In genomic region chr2:189726849-189727248, GRCh38 we compare ENCODE assay signal across 21 cellular contexts. TPM values are rescaled to one million over a fixed set of nuclear protein-coding genes. Genes with fewer than 3 reads are reported as not detected.
DNase-seq lines count a peak whose midpoint lies in the region; ATAC-seq, FAIRE-seq and TF ChIP-seq lines count a peak whose summit lies in the region.
"Had no signal": no experiment of that assay in that cellular context is flagged by ENCODE, and none has a peak within 500 bp of the region (broad histone marks: within the 10 kb centered on the region; RNA-seq: fewer than 3 reads in every experiment).

No MANE protein-coding gene starts in this region.

- H3K4me2 ChIP-seq in A549 (no peak overlapping the region), IMR-90 (ENCODE audit: low read depth, low read length) (no peak overlapping the region), K562 (ENCODE audit: insufficient read depth, low read length) (no peak overlapping the region), neuronal stem cell (ENCODE audit: insufficient read depth, low read length, poor library complexity, severe bottlenecking) (no peak overlapping the region)
- H3K4me2 ChIP-seq: BLaER1 had no signal

- no peak overlapping the region for H3K4me3 ChIP-seq in A549
- H3K4me3 ChIP-seq in IMR-90 (ENCODE audit: insufficient read depth, low read depth, low read length), result no peak overlapping the region
- no peak overlapping the region for H3K4me3 ChIP-seq in K562
- no peak overlapping the region for H3K4me3 ChIP-seq in neuronal stem cell (ENCODE audit: low read length in 2 of 2)
- H3K4me3 ChIP-seq: BLaER1, GM12878, GM23248 had no signal

- DNase-seq in A549 (ENCODE audit: low read depth in 1 of 2, low spot score in 1 of 2) (no peak), IMR-90 (no peak), K562 (ENCODE audit: extremely low read depth in 1 of 4, low spot score in 3 of 4) (no peak), SKM-1 (lab: John Stamatoyannopoulos, UW; ENCODE audit: unreplicated experiment) (no peak), neuronal stem cell (ENCODE audit: low spot score) (no peak), T-helper 17 cell (no peak)
- DNase-seq: 8988T; Caco-2; CD4-positive, CD25-positive, alpha-beta regulatory T cell; CD8-positive, alpha-beta T cell; DMS153; DND-41; GDM1; GM23248; H7; HCEC 1CT had no signal

- no peak overlapping the region for H2BK12ac ChIP-seq in neuronal stem cell (ENCODE audit: low read length)

- no peak overlapping the region for H2BK20ac ChIP-seq in IMR-90 (ENCODE audit: low read depth, low read length)

- TF ChIP-seq POLR2A in A549 (IDR thresholded peaks at IDR 0.05; ENCODE audit: low read length) (no peak), IMR-90 (IDR thresholded peaks at IDR 0.05; ENCODE audit: low read depth, low read length) (no peak), K562 (conservative IDR thresholded peaks at IDR 0.05) (no peak)

- TF ChIP-seq EP300 in A549 (IDR thresholded peaks at IDR 0.05) (no peak), K562 (IDR thresholded peaks at IDR 0.05; ENCODE audit: low read length) (no peak)

- H3K9me1 ChIP-seq in IMR-90 (ENCODE audit: insufficient read depth, low read length), result 0 out of 2 replicates have a peak, but pooled peaks cover 3% of the 10 kb centered on the region
- no peaks in the 10 kb centered on the region for H3K9me1 ChIP-seq in K562 (ENCODE audit: control insufficient read depth, insufficient read depth, low read length)

- H3K4me3 Mint-ChIP-seq in T-helper 17 cell, result no peak overlapping the region
- H3K4me3 Mint-ChIP-seq: B cell; CD4-positive, CD25-positive, alpha-beta regulatory T cell; CD8-positive, alpha-beta T cell had no signal

- no peaks in the 10 kb centered on the region for H3K79me2 ChIP-seq in K562 (ENCODE audit: control insufficient read depth, insufficient read depth, low read length)

- H4K8ac ChIP-seq in IMR-90 (ENCODE audit: low read depth in 2 of 2, low read length in 2 of 2), result no peak overlapping the region
- no peak overlapping the region for H4K8ac ChIP-seq in neuronal stem cell (ENCODE audit: low read depth, low read length)

- H2AFZ ChIP-seq in IMR-90 (replicated peaks; ENCODE audit: low read length, poor library complexity) (no peak overlapping the region), K562 (ENCODE audit: low read depth, low read length) (no peak overlapping the region), neuronal stem cell (ENCODE audit: low read length) (no peak overlapping the region)
- H2AFZ ChIP-seq: GM23248 had no signal

- H2BK5ac ChIP-seq in IMR-90 (ENCODE audit: low read depth, low read length, poor library complexity, severe bottlenecking), result no peak overlapping the region
- no peak overlapping the region for H2BK5ac ChIP-seq in neuronal stem cell (ENCODE audit: low read length)

- H3K14ac ChIP-seq in IMR-90 (replicated peaks; ENCODE audit: low read depth, low read length), result no peak overlapping the region
- no peak overlapping the region for H3K14ac ChIP-seq in neuronal stem cell (ENCODE audit: low read length)

- no peak overlapping the region for H3K56ac ChIP-seq in IMR-90 (ENCODE audit: extremely low read depth, insufficient read depth, low read length)

- no peak overlapping the region for H3K27ac Mint-ChIP-seq in T-helper 17 cell
- H3K27ac Mint-ChIP-seq: B cell; CD4-positive, CD25-positive, alpha-beta regulatory T cell; CD8-positive, alpha-beta T cell had no signal

- H4K20me1 ChIP-seq in IMR-90 (ENCODE audit: insufficient read depth, low read length) (no peaks in the 10 kb centered on the region), K562 (replicated peaks; ENCODE audit: control insufficient read depth, insufficient read depth, low read length) (no peaks in the 10 kb centered on the region)
- H4K20me1 ChIP-seq: BLaER1 had no signal

- H2AK5ac ChIP-seq in IMR-90 (ENCODE audit: low read depth, low read length), result no peak overlapping the region
- H2AK5ac ChIP-seq in neuronal stem cell (ENCODE audit: low read depth, low read length), result no peak overlapping the region

- H3K9ac ChIP-seq in IMR-90 (ENCODE audit: low read depth, low read length), result no peak overlapping the region
- no peak overlapping the region for H3K9ac ChIP-seq in K562 (ENCODE audit: insufficient read depth in 1 of 2, low read depth in 2 of 2, low read length in 2 of 2)
- no peak overlapping the region for H3K9ac ChIP-seq in neuronal stem cell (ENCODE audit: low read depth, low read length, poor library complexity)
- H3K9ac ChIP-seq: BLaER1, GM23248 had no signal

- H3K36me3 ChIP-seq in IMR-90 (ENCODE audit: control insufficient read depth, insufficient read depth, low read length), result 0 out of 2 replicates have a peak, but pooled peaks cover 2% of the 10 kb centered on the region
- no peaks in the 10 kb centered on the region for H3K36me3 ChIP-seq in K562 (ENCODE audit: control insufficient read depth, insufficient read depth, low read length)
- no peaks in the 10 kb centered on the region for H3K36me3 ChIP-seq in neuronal stem cell (replicated peaks in 1 of 2; ENCODE audit: control insufficient read depth in 2 of 2, insufficient read depth in 2 of 2, low read length in 2 of 2)
- H3K36me3 ChIP-seq: BLaER1 had no signal

- H3K23ac ChIP-seq in IMR-90 (ENCODE audit: low read depth, low read length) (no peak overlapping the region), neuronal stem cell (ENCODE audit: low read depth, low read length, poor library complexity) (no peak overlapping the region)

- H3K18ac ChIP-seq in IMR-90 (ENCODE audit: low read depth, low read length) (no peak overlapping the region), neuronal stem cell (ENCODE audit: low read length) (no peak overlapping the region)

- H3K9me3 ChIP-seq in A549, result no peaks in the 10 kb centered on the region
- H3K9me3 ChIP-seq in IMR-90 (ENCODE audit: control insufficient read depth, insufficient read depth, low read length), result no peaks in the 10 kb centered on the region
- no peaks in the 10 kb centered on the region for H3K9me3 ChIP-seq in K562 (replicated peaks; ENCODE audit: control insufficient read depth, insufficient read depth, low read depth, low read length)
- H3K9me3 ChIP-seq in neuronal stem cell (replicated peaks in 1 of 2; ENCODE audit: control insufficient read depth in 2 of 2, insufficient read depth in 1 of 2, low read depth in 1 of 2, low read length in 2 of 2), result no peaks in the 10 kb centered on the region
- no peaks in the 10 kb centered on the region for H3K9me3 ChIP-seq in T-helper 17 cell (ENCODE audit: control insufficient read depth, low read length, poor library complexity, severe bottlenecking)
- H3K9me3 ChIP-seq: BLaER1, Caco-2 had no signal

- no peak overlapping the region for H2BK15ac ChIP-seq in IMR-90 (ENCODE audit: low read depth, low read length)
- H2BK15ac ChIP-seq in neuronal stem cell (ENCODE audit: low read length), result no peak overlapping the region

- H3K27me3 ChIP-seq in IMR-90 (ENCODE audit: control insufficient read depth, insufficient read depth, low read length), result no peaks in the 10 kb centered on the region
- no peaks in the 10 kb centered on the region for H3K27me3 ChIP-seq in K562 (ENCODE audit: control insufficient read depth in 2 of 2, insufficient read depth in 2 of 2, low read length in 2 of 2)
- no peaks in the 10 kb centered on the region for H3K27me3 ChIP-seq in neuronal stem cell (ENCODE audit: control insufficient read depth in 3 of 3, insufficient read depth in 3 of 3, low read depth in 1 of 3, low read length in 3 of 3)
- H3K27me3 ChIP-seq: BLaER1 had no signal

- H4K91ac ChIP-seq in IMR-90 (ENCODE audit: insufficient read depth, low read depth, low read length) (no peak overlapping the region), neuronal stem cell (ENCODE audit: low read depth, low read length, poor library complexity) (no peak overlapping the region)

- no peaks in the 10 kb centered on the region for H3K79me1 ChIP-seq in IMR-90 (ENCODE audit: low read depth in 1 of 2, low read length in 2 of 2)
- H3K79me1 ChIP-seq in neuronal stem cell (ENCODE audit: low read depth, low read length), result no peaks in the 10 kb centered on the region

- in situ Hi-C loops in IMR-90 (cut with MboI; ENCODE audit: low sequenced_read_pairs), result no loop called here
- in situ Hi-C loops in K562 (cut with MboI), result no loop called here

- H3K27ac ChIP-seq in A549, result no peak overlapping the region
- H3K27ac ChIP-seq in IMR-90 (ENCODE audit: insufficient read depth, low read length), result no peak overlapping the region
- H3K27ac ChIP-seq in K562 (ENCODE audit: extremely low read depth, low read depth, low read length), result no peak overlapping the region
- no peak overlapping the region for H3K27ac ChIP-seq in neuronal stem cell (replicated peaks; ENCODE audit: low read length)
- H3K27ac ChIP-seq: BLaER1, C4-2B, GM23248 had no signal

- intact Hi-C loops in IMR-90 (cut with micrococcal nuclease), result no loop called here
- intact Hi-C loops in K562 (cut with micrococcal nuclease), result no loop called here

- BruUV-seq in IMR-90 (replicated peaks; lab: Mats Ljungman, UMichigan) (no TSS peak), K562 (replicated peaks; lab: Mats Ljungman, UMichigan) (no TSS peak)

- TF ChIP-seq RAD21 in A549 (conservative IDR thresholded peaks at IDR 0.05 in 1 of 2, IDR thresholded peaks at IDR 0.05 in 1 of 2) (no peak), IMR-90 (IDR thresholded peaks at IDR 0.05; ENCODE audit: low read length) (no peak), K562 (CRISPR knock-in tag; conservative IDR thresholded peaks at IDR 0.05 in 1 of 2, IDR thresholded peaks at IDR 0.05 in 1 of 2) (no peak)

- TF ChIP-seq CTCF in A549 (IDR thresholded peaks at IDR 0.05) (no peak), IMR-90 (conservative IDR thresholded peaks at IDR 0.05; ENCODE audit: low read depth, low read length) (no peak), K562 (IDR thresholded peaks at IDR 0.05 in 2 of 3, conservative IDR thresholded peaks at IDR 0.05 in 1 of 3; ENCODE audit: insufficient read depth in 2 of 3, low read depth in 1 of 3, low read length in 3 of 3) (no peak)

- H3K4me1 Mint-ChIP-seq in T-helper 17 cell, result no peaks in the 10 kb centered on the region
- H3K4me1 Mint-ChIP-seq: B cell; CD4-positive, CD25-positive, alpha-beta regulatory T cell had no signal

- H3K4me1 ChIP-seq in A549 (no peaks in the 10 kb centered on the region), IMR-90 (ENCODE audit: control insufficient read depth, insufficient read depth, low read length) (0 out of 2 replicates have a peak, but pooled peaks cover 2% of the 10 kb centered on the region), K562 (replicated peaks in 1 of 2; ENCODE audit: control insufficient read depth in 2 of 2, insufficient read depth in 2 of 2, low read length in 2 of 2) (no peaks in the 10 kb centered on the region), neuronal stem cell (ENCODE audit: control insufficient read depth in 2 of 2, insufficient read depth in 1 of 2, low read depth in 1 of 2, low read length in 2 of 2) (no peaks in the 10 kb centered on the region)
- H3K4me1 ChIP-seq: BLaER1, Caco-2 had no signal

- H3K36me3 Mint-ChIP-seq in T-helper 17 cell (ENCODE audit: low read depth), result no peaks in the 10 kb centered on the region

- CTCF ChIA-PET in A549 (lab: Yijun Ruan, JAX), result interaction anchor here (0.9 kb wide), 1 partner anchor 68 kb away, joined by 4 read pairs; no protein-coding TSS in a partner anchor
- CTCF ChIA-PET in IMR-90 (lab: Yijun Ruan, JAX), result no interaction called here
- CTCF ChIA-PET in K562 (lab: Yijun Ruan, JAX; ENCODE audit: low intra/inter-chr PET ratio), result no interaction called here

- dilution Hi-C loops in IMR-90 (cut with HindIII; ENCODE audit: low sequenced_read_pairs, unreplicated experiment), result no loop called here

- H3K4ac ChIP-seq in IMR-90 (ENCODE audit: low read depth, low read length) (no peak overlapping the region), neuronal stem cell (ENCODE audit: low read length) (no peak overlapping the region)

- H4K5ac ChIP-seq in IMR-90 (ENCODE audit: low read depth, low read length), result no peak overlapping the region

- FAIRE-seq in A549 (lab: Jason Lieb, UNC), result no peak
- no peak for FAIRE-seq in K562 (lab: Jason Lieb, UNC)
- FAIRE-seq: GM12878, H1 had no signal

- ATAC-seq in A549, result no peak
- no peak for ATAC-seq in IMR-90 (ENCODE audit: low read depth)
- ATAC-seq in K562, result no peak
- ATAC-seq in T-helper 17 cell, result no peak
- ATAC-seq: CD8-positive, alpha-beta T cell; GM12878 had no signal

- POLR2A ChIA-PET in A549 (lab: Yijun Ruan, JAX) (no interaction called here), IMR-90 (lab: Charles Lee; ENCODE audit: unreplicated experiment) (no interaction called here), K562 (lab: Yijun Ruan, JAX) (no interaction called here)

- H3K27me3 Mint-ChIP-seq in T-helper 17 cell, result no peaks in the 10 kb centered on the region
- H3K27me3 Mint-ChIP-seq: B cell; CD4-positive, CD25-positive, alpha-beta regulatory T cell had no signal

- no peak overlapping the region for H2BK120ac ChIP-seq in IMR-90 (ENCODE audit: low read depth, low read length)
- H2BK120ac ChIP-seq in neuronal stem cell (ENCODE audit: low read depth, low read length), result no peak overlapping the region

- no peak overlapping the region for H2AK9ac ChIP-seq in IMR-90 (replicated peaks; ENCODE audit: low read depth, low read length, poor library complexity)

RNA-seq across cellular contexts. Expression of gene OSGEPL1, which starts 35.7 kb away (rescaled TPM):
- 13.3 and 14.4 TPM in 2 replicates for polyA plus RNA-seq in A549 (2011; rRNA removed)
- 3.9 and 4.4 TPM in 2 replicates for polyA plus RNA-seq in A549 (2012; cell fraction: cytosol; rRNA removed)
- 2.7 and 4.0 TPM in 2 replicates for polyA plus RNA-seq in A549 (2012; cell fraction: nucleus; rRNA removed)
- 8.2 to 9.0 TPM (median 8.6 TPM) in 3 replicates for polyA plus RNA-seq in A549 (2017; fragmentation: RNase III; extraction: RNeasy Plus Mini Kit Qiagen cat#74134 plus additional on column Dnase treatment)
- 10.3 and 11.1 TPM in 2 replicates for polyA minus RNA-seq in A549 (2011; rRNA and poly(A)+ RNA removed)
- total RNA-seq in IMR-90 (2012; rRNA removed), result 6.8 and 8.3 TPM in 2 replicates
- polyA plus RNA-seq in IMR-90 (2012; rRNA removed), result 4.1 and 5.0 TPM in 2 replicates
- 0.80 and 0.81 TPM in 2 replicates for polyA plus RNA-seq in IMR-90 (2012; cell fraction: cytosol; rRNA removed)
- polyA plus RNA-seq in IMR-90 (2012; cell fraction: nucleus; rRNA removed; ENCODE audit: low replicate concordance), result 0.78 and 6.1 TPM in 2 replicates
- total RNA-seq in K562 (2011; cell fraction: chromatin; rRNA removed; ENCODE audit: low replicate concordance), result 6.3 and 13.1 TPM in 2 replicates
- total RNA-seq in K562 (2011; cell fraction: nucleolus; rRNA removed), result 6.0 and 6.7 TPM in 2 replicates
- total RNA-seq in K562 (2011; cell fraction: nucleoplasm; rRNA removed), result 6.5 and 8.3 TPM in 2 replicates
- total RNA-seq in K562 (2014; rRNA removed), result 3.6 and 3.7 TPM in 2 replicates
- 6.0 and 6.5 TPM in 2 replicates for total RNA-seq in K562 (2014; rRNA removed; fragmentation: Illumina TruSeq; extraction: Trizol)
- total RNA-seq in K562 (2015; rRNA removed; fragmentation: Illumina TruSeq; extraction: Trizol), result 5.3 and 6.5 TPM in 2 replicates
- total RNA-seq in K562 (2021), result 2.5 and 3.7 TPM in 2 replicates
- 10.4 and 10.8 TPM in 2 replicates for polyA plus RNA-seq in K562 (2011; rRNA removed)
- polyA plus RNA-seq in K562 (2011; cell fraction: cytosol; rRNA removed), result 1.6 and 3.5 TPM in 2 replicates
- polyA plus RNA-seq in K562 (2011; cell fraction: nucleus; rRNA removed), result 8.3 and 13.3 TPM in 2 replicates
- 3.6 and 4.7 TPM in 2 replicates for polyA plus RNA-seq in K562 (2012)
- polyA plus RNA-seq in K562 (2014; fragmentation: Illumina TruSeq; extraction: Trizol), result 5.0 and 5.2 TPM in 2 replicates
- 1 to 10 TPM; 8.9 to 9.3 TPM for polyA plus RNA-seq in K562 (2014; fragmentation: Nextera tagmentation; extraction: Ambion mirVana)
- polyA plus RNA-seq in K562 (2014; rRNA removed), result 5.1 and 6.0 TPM in 2 replicates
- polyA minus RNA-seq in K562 (2011; rRNA and poly(A)+ RNA removed), result 5.7 and 7.6 TPM in 2 replicates
- 2.2 and 3.4 TPM in 2 replicates for polyA minus RNA-seq in K562 (2011; cell fraction: cytosol; rRNA and poly(A)+ RNA removed)
- polyA minus RNA-seq in K562 (2011; cell fraction: nucleus; rRNA and poly(A)+ RNA removed), result 7.5 and 14.2 TPM in 2 replicates
- 17.6 TPM for polyA plus RNA-seq in neuronal stem cell (2013, experiment 1 of 2)
- 18.8 TPM for polyA plus RNA-seq in neuronal stem cell (2013, experiment 2 of 2)
- total RNA-seq in T-helper 17 cell, result 1 to 10 TPM; 4.2 to 4.3 TPM

RNA-seq across cellular contexts. Expression of gene ANKAR, which starts 52.4 kb away (rescaled TPM):
- polyA plus RNA-seq in A549 (2011; rRNA removed) (3.1 and 4.8 TPM in 2 replicates), A549 (2017; fragmentation: RNase III; extraction: RNeasy Plus Mini Kit Qiagen cat#74134 plus additional on column Dnase treatment) (1.7 to 2.3 TPM (median 2.2 TPM) in 3 replicates), IMR-90 (2012; rRNA removed) (0.96 and 1.1 TPM in 2 replicates), K562 (2011; rRNA removed) (0.47 and 0.52 TPM in 2 replicates), K562 (2014; fragmentation: Illumina TruSeq; extraction: Trizol) (0.21 and 0.60 TPM in 2 replicates), K562 (2014; fragmentation: Nextera tagmentation; extraction: Ambion mirVana) (under 1 TPM; 0.27 to 0.39 TPM), K562 (2014; rRNA removed) (0.04 and 0.23 TPM in 2 replicates)
- polyA plus RNA-seq in A549 (2012; cell fraction: cytosol; rRNA removed), result 0.70 and 1.1 TPM in 2 replicates
- 0.58 and 0.69 TPM in 2 replicates for polyA plus RNA-seq in A549 (2012; cell fraction: nucleus; rRNA removed)
- 3.3 and 4.4 TPM in 2 replicates for polyA minus RNA-seq in A549 (2011; rRNA and poly(A)+ RNA removed)
- total RNA-seq in IMR-90 (2012; rRNA removed) (2.2 and 4.4 TPM in 2 replicates), K562 (2014; rRNA removed) (0.14 and 0.29 TPM in 2 replicates), K562 (2014; rRNA removed; fragmentation: Illumina TruSeq; extraction: Trizol) (0.44 and 0.73 TPM in 2 replicates), K562 (2015; rRNA removed; fragmentation: Illumina TruSeq; extraction: Trizol) (0.51 and 0.68 TPM in 2 replicates), K562 (2021) (0.49 and 0.74 TPM in 2 replicates), T-helper 17 cell (10 to 100 TPM in 1 of 2 donors, 1 to 10 TPM in 1; 8.0 to 10.0 TPM)
- polyA plus RNA-seq in IMR-90 (2012; cell fraction: cytosol; rRNA removed), result 0.25 and 0.53 TPM in 2 replicates
- polyA plus RNA-seq in IMR-90 (2012; cell fraction: nucleus; rRNA removed; ENCODE audit: low replicate concordance), result 0.66 and 3.6 TPM in 2 replicates
- 1.1 and 1.5 TPM in 2 replicates for total RNA-seq in K562 (2011; cell fraction: chromatin; rRNA removed; ENCODE audit: low replicate concordance)
- total RNA-seq in K562 (2011; cell fraction: nucleolus; rRNA removed), result 0.33 and 0.39 TPM in 2 replicates
- 1.2 and 1.8 TPM in 2 replicates for total RNA-seq in K562 (2011; cell fraction: nucleoplasm; rRNA removed)
- polyA plus RNA-seq in K562 (2011; cell fraction: cytosol; rRNA removed), result 0.06 and 0.07 TPM in 2 replicates
- polyA plus RNA-seq in K562 (2011; cell fraction: nucleus; rRNA removed), result 0.41 and 0.59 TPM in 2 replicates
- 0.22 and 0.58 TPM in 2 replicates for polyA plus RNA-seq in K562 (2012)
- 1.2 and 1.6 TPM in 2 replicates for polyA minus RNA-seq in K562 (2011; rRNA and poly(A)+ RNA removed)
- 0.57 TPM in 1 of 2 replicates, not detected in the other for polyA minus RNA-seq in K562 (2011; cell fraction: cytosol; rRNA and poly(A)+ RNA removed)
- polyA minus RNA-seq in K562 (2011; cell fraction: nucleus; rRNA and poly(A)+ RNA removed), result 0.54 and 1.6 TPM in 2 replicates
- polyA plus RNA-seq in neuronal stem cell (2013, experiment 1 of 2), result 2.2 TPM
- polyA plus RNA-seq in neuronal stem cell (2013, experiment 2 of 2), result 2.5 TPM

RNA-seq across cellular contexts. Expression of gene ORMDL1, which starts 57.3 kb away (rescaled TPM):
- polyA plus RNA-seq in A549 (2011; rRNA removed) (100 and 106 TPM in 2 replicates), A549 (2017; fragmentation: RNase III; extraction: RNeasy Plus Mini Kit Qiagen cat#74134 plus additional on column Dnase treatment) (50.3 to 53.1 TPM (median 51.5 TPM) in 3 replicates), IMR-90 (2012; rRNA removed) (48.7 and 66.8 TPM in 2 replicates), K562 (2011; rRNA removed) (59.1 and 74.2 TPM in 2 replicates), K562 (2014; fragmentation: Illumina TruSeq; extraction: Trizol) (41.4 and 47.2 TPM in 2 replicates), K562 (2014; fragmentation: Nextera tagmentation; extraction: Ambion mirVana) (10 to 100 TPM; 50.0 to 57.5 TPM), K562 (2014; rRNA removed) (62.9 and 69.0 TPM in 2 replicates)
- 26.2 and 28.7 TPM in 2 replicates for polyA plus RNA-seq in A549 (2012; cell fraction: cytosol; rRNA removed)
- polyA plus RNA-seq in A549 (2012; cell fraction: nucleus; rRNA removed), result 35.2 and 53.2 TPM in 2 replicates
- 17.7 and 19.8 TPM in 2 replicates for polyA minus RNA-seq in A549 (2011; rRNA and poly(A)+ RNA removed)
- total RNA-seq in IMR-90 (2012; rRNA removed) (35.8 and 39.2 TPM in 2 replicates), K562 (2014; rRNA removed) (28.9 and 35.1 TPM in 2 replicates), K562 (2014; rRNA removed; fragmentation: Illumina TruSeq; extraction: Trizol) (48.9 and 54.1 TPM in 2 replicates), K562 (2015; rRNA removed; fragmentation: Illumina TruSeq; extraction: Trizol) (44.3 and 50.6 TPM in 2 replicates), K562 (2021) (33.8 and 35.3 TPM in 2 replicates), T-helper 17 cell (100 to 1,000 TPM; 119 to 145 TPM)
- polyA plus RNA-seq in IMR-90 (2012; cell fraction: cytosol; rRNA removed), result 5.4 and 10.2 TPM in 2 replicates
- polyA plus RNA-seq in IMR-90 (2012; cell fraction: nucleus; rRNA removed; ENCODE audit: low replicate concordance), result 49.9 and 616 TPM in 2 replicates
- 35.1 and 80.6 TPM in 2 replicates for total RNA-seq in K562 (2011; cell fraction: chromatin; rRNA removed; ENCODE audit: low replicate concordance)
- total RNA-seq in K562 (2011; cell fraction: nucleolus; rRNA removed), result 19.5 and 23.3 TPM in 2 replicates
- 43.8 and 59.6 TPM in 2 replicates for total RNA-seq in K562 (2011; cell fraction: nucleoplasm; rRNA removed)
- polyA plus RNA-seq in K562 (2011; cell fraction: cytosol; rRNA removed), result 15.6 and 28.6 TPM in 2 replicates
- polyA plus RNA-seq in K562 (2011; cell fraction: nucleus; rRNA removed), result 74.3 and 102 TPM in 2 replicates
- polyA plus RNA-seq in K562 (2012), result 31.6 and 46.2 TPM in 2 replicates
- 27.6 and 33.7 TPM in 2 replicates for polyA minus RNA-seq in K562 (2011; rRNA and poly(A)+ RNA removed)
- polyA minus RNA-seq in K562 (2011; cell fraction: cytosol; rRNA and poly(A)+ RNA removed), result 7.7 and 8.8 TPM in 2 replicates
- 18.7 and 29.1 TPM in 2 replicates for polyA minus RNA-seq in K562 (2011; cell fraction: nucleus; rRNA and poly(A)+ RNA removed)
- polyA plus RNA-seq in neuronal stem cell (2013, experiment 1 of 2), result 72.3 TPM
- 75.0 TPM for polyA plus RNA-seq in neuronal stem cell (2013, experiment 2 of 2)

RNA-seq across cellular contexts. Expression of gene PMS1, which starts 57.4 kb away (rescaled TPM):
- polyA plus RNA-seq in A549 (2011; rRNA removed) (21.2 and 28.9 TPM in 2 replicates), A549 (2017; fragmentation: RNase III; extraction: RNeasy Plus Mini Kit Qiagen cat#74134 plus additional on column Dnase treatment) (15.3 to 16.1 TPM (median 15.9 TPM) in 3 replicates), IMR-90 (2012; rRNA removed) (7.1 and 8.1 TPM in 2 replicates), K562 (2011; rRNA removed) (20.0 and 24.2 TPM in 2 replicates), K562 (2014; fragmentation: Illumina TruSeq; extraction: Trizol) (18.6 and 26.2 TPM in 2 replicates), K562 (2014; fragmentation: Nextera tagmentation; extraction: Ambion mirVana) (10 to 100 TPM; 14.5 to 19.9 TPM), K562 (2014; rRNA removed) (20.3 and 24.7 TPM in 2 replicates)
- polyA plus RNA-seq in A549 (2012; cell fraction: cytosol; rRNA removed), result 7.1 and 7.3 TPM in 2 replicates
- polyA plus RNA-seq in A549 (2012; cell fraction: nucleus; rRNA removed), result 7.3 and 8.1 TPM in 2 replicates
- polyA minus RNA-seq in A549 (2011; rRNA and poly(A)+ RNA removed), result 21.0 and 24.8 TPM in 2 replicates
- total RNA-seq in IMR-90 (2012; rRNA removed) (10.6 and 20.0 TPM in 2 replicates), K562 (2014; rRNA removed) (17.6 TPM in 2 replicates), K562 (2014; rRNA removed; fragmentation: Illumina TruSeq; extraction: Trizol) (28.1 and 28.2 TPM in 2 replicates), K562 (2015; rRNA removed; fragmentation: Illumina TruSeq; extraction: Trizol) (26.6 and 29.8 TPM in 2 replicates), K562 (2021) (24.7 and 31.5 TPM in 2 replicates), T-helper 17 cell (10 to 100 TPM; 18.0 to 18.4 TPM)
- 0.82 and 1.8 TPM in 2 replicates for polyA plus RNA-seq in IMR-90 (2012; cell fraction: cytosol; rRNA removed)
- 4.4 and 14.7 TPM in 2 replicates for polyA plus RNA-seq in IMR-90 (2012; cell fraction: nucleus; rRNA removed; ENCODE audit: low replicate concordance)
- 23.9 and 58.8 TPM in 2 replicates for total RNA-seq in K562 (2011; cell fraction: chromatin; rRNA removed; ENCODE audit: low replicate concordance)
- total RNA-seq in K562 (2011; cell fraction: nucleolus; rRNA removed), result 13.7 and 15.5 TPM in 2 replicates
- total RNA-seq in K562 (2011; cell fraction: nucleoplasm; rRNA removed), result 22.4 and 33.4 TPM in 2 replicates
- 5.9 and 6.8 TPM in 2 replicates for polyA plus RNA-seq in K562 (2011; cell fraction: cytosol; rRNA removed)
- polyA plus RNA-seq in K562 (2011; cell fraction: nucleus; rRNA removed), result 17.3 and 18.1 TPM in 2 replicates
- polyA plus RNA-seq in K562 (2012), result 13.5 and 14.3 TPM in 2 replicates
- polyA minus RNA-seq in K562 (2011; rRNA and poly(A)+ RNA removed), result 28.2 and 31.3 TPM in 2 replicates
- 13.8 and 19.7 TPM in 2 replicates for polyA minus RNA-seq in K562 (2011; cell fraction: cytosol; rRNA and poly(A)+ RNA removed)
- 26.5 and 41.3 TPM in 2 replicates for polyA minus RNA-seq in K562 (2011; cell fraction: nucleus; rRNA and poly(A)+ RNA removed)
- polyA plus RNA-seq in neuronal stem cell (2013, experiment 1 of 2), result 42.0 TPM
- polyA plus RNA-seq in neuronal stem cell (2013, experiment 2 of 2), result 41.4 TPM

Comparison
In these comparisons a context has a peak if more than half of its experiments do, and no peak if none do; other contexts are left out.
1. Of the 35 proteins assayed by ChIP-seq in both K562 and A549: peak only in K562: none; only in A549: MAFK; in both: none; in neither: 34.